ENCODE assay signal across 11 cellular contexts in genomic region chr17:63929860-63930766, GRCh38. TPM values are rescaled to one million over a fixed set of nuclear protein-coding genes. Genes with fewer than 3 reads are reported as not detected.
DNase-seq lines count a peak whose midpoint lies in the region; ATAC-seq and TF ChIP-seq lines count a peak whose summit lies in the region.
"Had no signal": no experiment of that assay in that cellular context is flagged by ENCODE, and none has a peak within 500 bp of the region (broad histone marks: within the 10 kb centered on the region; RNA-seq: fewer than 3 reads in every experiment).

No MANE protein-coding gene starts in this region.

- H4K20me1 ChIP-seq in OCI-LY7 (ENCODE audit: insufficient read depth, low read length) = peaks cover 17% of the 10 kb centered on the region

- CTCF ChIA-PET in OCI-LY7 (lab: Charles Lee; ENCODE audit: unreplicated experiment) = interaction anchor here (0.7 to 1.5 kb wide), 2 partner anchors 10 to 16 kb away, joined by 3 to 9 read pairs; no protein-coding TSS in a partner anchor

- intact Hi-C loops in OCI-LY7 (cut with micrococcal nuclease; ENCODE audit: unreplicated experiment) = loop anchor here (5.0 kb wide), 3 partner anchors 92 to 567 kb away; partner anchors contain the start of genes ICAM2 and POLG2
- intact Hi-C loops in Right ventricle myocardium superior (cut with DNase I) = loop anchor here (5.0 to 10.0 kb wide), 2 partner anchors 57 to 345 kb away; no protein-coding TSS in a partner anchor
- intact Hi-C loops in gastrocnemius medialis (cut with DNase I; ENCODE audit: low total_unique reads) = no loop called here

- H3K4me1 ChIP-seq in OCI-LY7 (ENCODE audit: insufficient read depth, low read length, poor library complexity, severe bottlenecking) (peaks cover 75% of the 10 kb centered on the region), gastrocnemius medialis (peaks cover 13 to 21% of the 10 kb centered on the region in 2 donors)

- ATAC-seq in Right ventricle myocardium superior (ENCODE audit: poor library complexity) = no peak
- ATAC-seq in gastrocnemius medialis = peak; percentile 35 to 38
- no peak for ATAC-seq in GM19467 (IDR thresholded peaks at IDR 0.05; ENCODE audit: unreplicated experiment)
- no peak for ATAC-seq in GM18502 (IDR thresholded peaks at IDR 0.05; ENCODE audit: poor library complexity, unreplicated experiment)

- H2AFZ ChIP-seq in OCI-LY7 (ENCODE audit: low read length) = no peak overlapping the region

- DNase-seq in OCI-LY7 (ENCODE audit: low spot score) = peak; percentile 57
- DNase-seq in Right ventricle myocardium superior = peak; percentile 50
- DNase-seq in gastrocnemius medialis = no peak
- no peak for DNase-seq in NCI-H82 (lab: John Stamatoyannopoulos, UW)
- DNase-seq: activated CD4-positive, alpha-beta T cell treated with anti-CD3 and anti-CD28 coated beads for 1 hour; endodermal cell; NCI-H1092 had no signal

- no peak for TF ChIP-seq POLR2A in gastrocnemius medialis (IDR thresholded peaks at IDR 0.05)

- H3K9me2 ChIP-seq in OCI-LY7 (ENCODE audit: insufficient read depth, low read length) = no peaks in the 10 kb centered on the region

- in situ Hi-C loops in gastrocnemius medialis (cut with MboI; ENCODE audit: low sequenced_read_pairs in 4 of 4) = loop anchor here in 2 of 4 donors (10.0 kb wide), 2 partner anchors 85 to 95 kb away; partner anchors contain the start of gene ICAM2 (in 1 of the 2)

- H3K27me3 ChIP-seq in gastrocnemius medialis = no peaks in the 10 kb centered on the region

- peak overlapping the region; percentile 79 for H3K4me3 ChIP-seq in GM12875 (ENCODE audit: low read depth, low read length)
- peak overlapping the region; percentile 98 for H3K4me3 ChIP-seq in OCI-LY7 (ENCODE audit: low read depth, low read length, poor library complexity, severe bottlenecking)
- H3K4me3 ChIP-seq in gastrocnemius medialis = no peak overlapping the region

- H3K9me3 ChIP-seq in OCI-LY7 (ENCODE audit: low read length) = no peaks in the 10 kb centered on the region
- no peaks in the 10 kb centered on the region for H3K9me3 ChIP-seq in gastrocnemius medialis

- peaks cover 56% of the 10 kb centered on the region for H3K36me3 ChIP-seq in OCI-LY7 (ENCODE audit: insufficient read depth, low read length)
- no peaks in the 10 kb centered on the region for H3K36me3 ChIP-seq in gastrocnemius medialis

- POLR2A ChIA-PET in OCI-LY7 (lab: Charles Lee) = interaction anchor here (0.5 to 1.4 kb wide), 3 partner anchors 16 to 294 kb away, joined by 3 to 6 read pairs (median 5); no protein-coding TSS in a partner anchor

- H3K4me2 ChIP-seq in OCI-LY7 (ENCODE audit: low read length) = peak overlapping the region; percentile 95

- TF ChIP-seq CTCF in GM12875 (IDR thresholded peaks at IDR 0.05; ENCODE audit: borderline replicate concordance, insufficient read depth, low read depth, low read length) = no peak
- TF ChIP-seq CTCF in OCI-LY7 (conservative IDR thresholded peaks at IDR 0.05; ENCODE audit: low read length) = 0 out of 2 replicates have a peak, but pooled peaks have one; percentile 33
- no peak for TF ChIP-seq CTCF in gastrocnemius medialis (IDR thresholded peaks at IDR 0.05 in 4 of 5, conservative IDR thresholded peaks at IDR 0.05 in 1 of 5)

- no TSS peak for BruUV-seq in OCI-LY7 (replicated peaks; lab: Mats Ljungman, UMichigan)

- H3K27ac ChIP-seq in OCI-LY7 (ENCODE audit: low read depth, low read length, poor library complexity, severe bottlenecking) = peak overlapping the region; percentile 99
- peak overlapping the region; percentile 45 to 72 (median 66) for H3K27ac ChIP-seq in gastrocnemius medialis

- H3K79me2 ChIP-seq in OCI-LY7 (ENCODE audit: insufficient read depth, low read depth, low read length) = peaks cover 50% of the 10 kb centered on the region

RNA-seq across cellular contexts. Expression of gene CD79B, which starts 2.0 kb away (rescaled TPM):
- 743 and 751 TPM in 2 replicates for total RNA-seq in OCI-LY7 (2014; rRNA removed; shearing (Covaris generic))
- total RNA-seq in OCI-LY7 (2022) (457 and 479 TPM in 2 replicates), Right ventricle myocardium superior (8.9 TPM), gastrocnemius medialis (1 to 10 TPM; 2.2 to 5.1 (median 3.3) TPM)
- total RNA-seq: osteocyte had no signal

RNA-seq across cellular contexts. Expression of gene GH1, which starts 11.5 kb away (rescaled TPM):
- 0.21 and 4.3 TPM in 2 replicates for total RNA-seq in OCI-LY7 (2014; rRNA removed; shearing (Covaris generic))
- total RNA-seq in OCI-LY7 (2022) (0.96 TPM in 1 of 2 replicates, not detected in the other), Right ventricle myocardium superior (not detected), gastrocnemius medialis (not detected)
- total RNA-seq: endodermal cell, osteocyte had no signal

RNA-seq across cellular contexts. Expression of gene CSHL1, which starts 19.1 kb away (rescaled TPM):
- total RNA-seq in OCI-LY7 (2014; rRNA removed; shearing (Covaris generic)) = not detected in 2 replicates
- not detected in 2 replicates for total RNA-seq in OCI-LY7 (2022)
- not detected for total RNA-seq in Right ventricle myocardium superior
- not detected for total RNA-seq in gastrocnemius medialis
- total RNA-seq: endodermal cell, osteocyte had no signal

RNA-seq across cellular contexts. Expression of gene CSH1, which starts 33.7 kb away (rescaled TPM):
- total RNA-seq in OCI-LY7 (2014; rRNA removed; shearing (Covaris generic)) = not detected in 2 replicates
- total RNA-seq in OCI-LY7 (2022) (not detected in 2 replicates), Right ventricle myocardium superior (not detected), gastrocnemius medialis (not detected)
- total RNA-seq: osteocyte had no signal

RNA-seq across cellular contexts. Expression of gene SCN4A, which starts 42.6 kb away (rescaled TPM):
- 3.0 and 6.4 TPM in 2 replicates for total RNA-seq in OCI-LY7 (2014; rRNA removed; shearing (Covaris generic))
- total RNA-seq in OCI-LY7 (2022) (9.0 and 11.9 TPM in 2 replicates), Right ventricle myocardium superior (0.56 TPM), gastrocnemius medialis (100 to 1,000 TPM in 1 of 4 donors, 10 to 100 TPM in 3; 45.3 to 107 (median 69.1) TPM)
- total RNA-seq: osteocyte had no signal

Comparison
In these comparisons a context has a peak if more than half of its experiments do, and no peak if none do; other contexts are left out.
1. H3K4me3 ChIP-seq: peak in GM12875 (single experiment) and OCI-LY7 (single experiment); none in gastrocnemius medialis (0 of 4).
2. DNase-seq: peak in OCI-LY7 (single experiment) and Right ventricle myocardium superior (single experiment); none in gastrocnemius medialis (0 of 2) and NCI-H82 (single experiment).
3. ATAC-seq: peak in gastrocnemius medialis (2 of 2); none in Right ventricle myocardium superior (single experiment), GM19467 (single experiment) and GM18502 (single experiment).
4. RNA of gene CD79B, which starts 2.0 kb away (total RNA-seq): 457 to 751 TPM in OCI-LY7; 8.9 TPM in Right ventricle myocardium superior (single experiment) and 2.2 to 5.1 TPM in gastrocnemius medialis; every median in the first group is over 10 times any median in the second.